13 cellular contexts compared by ENCODE assay signal in genomic region chr3:197430961-197431910, GRCh38.
A peak's percentile ranks its signal among the peaks of the same experiment; 100 is the strongest.
DNase-seq lines count a peak whose midpoint lies in the region; ATAC-seq and TF ChIP-seq lines count a peak whose summit lies in the region.
"Had no signal": no experiment of that assay in that cellular context is flagged by ENCODE, and none has a peak within 500 bp of the region (broad histone marks: within the 10 kb centered on the region; RNA-seq: fewer than 3 reads in every experiment).

No MANE protein-coding gene starts in this region.

- no peaks in the 10 kb centered on the region for H3K9me3 Mint-ChIP-seq in activated CD8-positive, alpha-beta T cell treated with anti-CD3 and anti-CD28 coated beads for 36 hours
- no peaks in the 10 kb centered on the region for H3K9me3 Mint-ChIP-seq in activated CD8-positive, alpha-beta T cell treated with anti-CD3 and anti-CD28 coated beads, Interleukin-2, amount 10 ng/mL, durations not matched to agents 7 days and 5 days (ENCODE audit: insufficient read depth)
- H3K9me3 Mint-ChIP-seq in type B pancreatic cell = peaks cover 5% of the 10 kb centered on the region
- H3K9me3 Mint-ChIP-seq: natural killer cell treated with Interleukin-12 subunit alpha and Interleukin-12 subunit beta and Interleukin-15 and Interleukin-18, amount 100 ng/mL, for 72 hours had no signal

- H3K4me1 Mint-ChIP-seq in activated CD8-positive, alpha-beta T cell treated with anti-CD3 and anti-CD28 coated beads for 36 hours (ENCODE audit: low read depth) = peaks cover 26% of the 10 kb centered on the region
- H3K4me1 Mint-ChIP-seq in activated CD8-positive, alpha-beta T cell treated with anti-CD3 and anti-CD28 coated beads, Interleukin-2, amount 10 ng/mL, durations not matched to agents 7 days and 5 days (ENCODE audit: low read depth) = peaks cover 34% of the 10 kb centered on the region
- peaks cover 42% of the 10 kb centered on the region for H3K4me1 Mint-ChIP-seq in type B pancreatic cell (ENCODE audit: unreplicated experiment)

- no peak for ATAC-seq in activated CD8-positive, alpha-beta T cell treated with anti-CD3 and anti-CD28 coated beads for 36 hours
- no peak for ATAC-seq in activated CD8-positive, alpha-beta T cell treated with anti-CD3 and anti-CD28 coated beads, Interleukin-2, amount 10 ng/mL, durations not matched to agents 7 days and 5 days
- ATAC-seq in GM21515 (IDR thresholded peaks at IDR 0.05; ENCODE audit: unreplicated experiment) = no peak
- no peak for ATAC-seq in GM21447 (IDR thresholded peaks at IDR 0.05; ENCODE audit: unreplicated experiment)
- ATAC-seq: natural killer cell treated with Interleukin-12 subunit alpha and Interleukin-12 subunit beta and Interleukin-15 and Interleukin-18, amount 100 ng/mL, for 72 hours; PC-3 had no signal

- no peaks in the 10 kb centered on the region for H3K9me3 ChIP-seq in right atrium auricular region

- POLR2A ChIA-PET in activated CD8-positive, alpha-beta T cell treated with anti-CD3 and anti-CD28 coated beads for 36 hours (lab: Charles Lee) = no interaction called here
- POLR2A ChIA-PET in activated CD8-positive, alpha-beta T cell treated with anti-CD3 and anti-CD28 coated beads, Interleukin-2, amount 10 ng/mL, durations not matched to agents 7 days and 5 days (lab: Charles Lee) = no interaction called here

- DNase-seq in activated CD8-positive, alpha-beta T cell treated with anti-CD3 and anti-CD28 coated beads for 36 hours = no peak
- no peak for DNase-seq in activated CD8-positive, alpha-beta T cell treated with anti-CD3 and anti-CD28 coated beads, Interleukin-2, amount 10 ng/mL, durations not matched to agents 7 days and 5 days
- DNase-seq in brain pericyte (ENCODE audit: low read depth, low spot score) (peak; percentile 17), right atrium auricular region (ENCODE audit: low spot score) (no peak), type B pancreatic cell (ENCODE audit: extremely low spot score, unreplicated experiment) (no peak), T1000 (lab: John Stamatoyannopoulos, UW) (no peak)
- DNase-seq: activated CD8-positive, alpha-beta memory T cell treated with anti-CD3 and anti-CD28 coated beads, Interleukin-2, amount 50 U/mL, for 4 hours; anterior cingulate cortex; PC-3; stimulated activated CD4-positive, alpha-beta T cell treated with anti-CD3 and anti-CD28 coated beads, Interleukin-12 subunit alpha, Interleukin-12 subunit beta, amount 100 ng/mL, for 4 hours had no signal

- no peaks in the 10 kb centered on the region for H3K27me3 ChIP-seq in right atrium auricular region

- H3K4me3 Mint-ChIP-seq in activated CD8-positive, alpha-beta T cell treated with anti-CD3 and anti-CD28 coated beads for 36 hours = no peak overlapping the region
- no peak overlapping the region for H3K4me3 Mint-ChIP-seq in activated CD8-positive, alpha-beta T cell treated with anti-CD3 and anti-CD28 coated beads, Interleukin-2, amount 10 ng/mL, durations not matched to agents 7 days and 5 days
- peak overlapping the region; percentile 1 for H3K4me3 Mint-ChIP-seq in type B pancreatic cell
- H3K4me3 Mint-ChIP-seq: natural killer cell treated with Interleukin-12 subunit alpha and Interleukin-12 subunit beta and Interleukin-15 and Interleukin-18, amount 100 ng/mL, for 72 hours had no signal

- no peak for TF ChIP-seq CTCF in activated CD8-positive, alpha-beta T cell treated with anti-CD3 and anti-CD28 coated beads for 36 hours (IDR thresholded peaks at IDR 0.05)
- TF ChIP-seq CTCF in right atrium auricular region (IDR thresholded peaks at IDR 0.05) (no peak), type B pancreatic cell (conservative IDR thresholded peaks at IDR 0.05) (no peak)

- peaks cover 0 to 32% of the 10 kb centered on the region in 2 donors for H3K4me1 ChIP-seq in right atrium auricular region

- no peak overlapping the region for H3K4me3 ChIP-seq in right atrium auricular region

- CTCF ChIA-PET in activated CD8-positive, alpha-beta T cell treated with anti-CD3 and anti-CD28 coated beads for 36 hours (lab: Charles Lee) = interaction anchor here (1.6 kb wide), 1 partner anchor 174 kb away, joined by 5 read pairs; no protein-coding TSS in a partner anchor
- CTCF ChIA-PET in activated CD8-positive, alpha-beta T cell treated with anti-CD3 and anti-CD28 coated beads, Interleukin-2, amount 10 ng/mL, durations not matched to agents 7 days and 5 days (lab: Charles Lee) = interaction anchor here (0.6 to 1.5 kb wide), 3 partner anchors 14 to 25 kb away, joined by 3 read pairs; no protein-coding TSS in a partner anchor

- no peaks in the 10 kb centered on the region for H3K36me3 Mint-ChIP-seq in activated CD8-positive, alpha-beta T cell treated with anti-CD3 and anti-CD28 coated beads for 36 hours (ENCODE audit: low read depth)
- H3K36me3 Mint-ChIP-seq in activated CD8-positive, alpha-beta T cell treated with anti-CD3 and anti-CD28 coated beads, Interleukin-2, amount 10 ng/mL, durations not matched to agents 7 days and 5 days (ENCODE audit: low read depth) = no peaks in the 10 kb centered on the region
- no peaks in the 10 kb centered on the region for H3K36me3 Mint-ChIP-seq in type B pancreatic cell
- H3K36me3 Mint-ChIP-seq: natural killer cell treated with Interleukin-12 subunit alpha and Interleukin-12 subunit beta and Interleukin-15 and Interleukin-18, amount 100 ng/mL, for 72 hours had no signal

- H3K36me3 ChIP-seq in right atrium auricular region = no peaks in the 10 kb centered on the region

- peak overlapping the region; percentile 32 to 79 for H3K27ac ChIP-seq in right atrium auricular region

- peaks cover 13% of the 10 kb centered on the region for H3K27me3 Mint-ChIP-seq in activated CD8-positive, alpha-beta T cell treated with anti-CD3 and anti-CD28 coated beads for 36 hours
- peaks cover 33% of the 10 kb centered on the region for H3K27me3 Mint-ChIP-seq in activated CD8-positive, alpha-beta T cell treated with anti-CD3 and anti-CD28 coated beads, Interleukin-2, amount 10 ng/mL, durations not matched to agents 7 days and 5 days (ENCODE audit: low read depth)
- H3K27me3 Mint-ChIP-seq in type B pancreatic cell = peaks cover 20% of the 10 kb centered on the region

- intact Hi-C loops in activated CD8-positive, alpha-beta T cell treated with anti-CD3 and anti-CD28 coated beads for 36 hours (cut with micrococcal nuclease) = no loop called here

- peak overlapping the region; percentile 4 for H3K27ac Mint-ChIP-seq in activated CD8-positive, alpha-beta T cell treated with anti-CD3 and anti-CD28 coated beads for 36 hours
- H3K27ac Mint-ChIP-seq in activated CD8-positive, alpha-beta T cell treated with anti-CD3 and anti-CD28 coated beads, Interleukin-2, amount 10 ng/mL, durations not matched to agents 7 days and 5 days = no peak overlapping the region
- H3K27ac Mint-ChIP-seq in type B pancreatic cell = no peak overlapping the region
- H3K27ac Mint-ChIP-seq: natural killer cell treated with Interleukin-12 subunit alpha and Interleukin-12 subunit beta and Interleukin-15 and Interleukin-18, amount 100 ng/mL, for 72 hours had no signal
